In the genomic region with DNA sequence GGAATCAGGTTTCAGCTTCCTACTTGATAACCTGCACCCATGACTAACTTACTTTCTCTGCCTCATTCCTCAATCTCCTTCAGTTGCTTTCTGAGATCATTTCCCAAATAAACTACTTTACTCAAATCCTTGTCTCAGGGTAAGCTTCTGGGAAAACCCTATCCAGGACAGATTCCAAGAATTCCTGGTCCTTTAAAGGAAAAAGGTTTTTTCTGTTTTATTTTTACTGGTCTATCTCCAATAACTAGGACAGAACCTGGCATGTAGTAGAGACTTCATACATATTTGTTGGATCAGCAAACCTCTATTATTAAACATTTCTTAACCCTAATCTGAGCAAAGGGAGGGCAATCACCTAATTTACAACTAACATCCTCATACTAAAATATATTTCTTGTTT, we compare ENCODE assay signal across 24 cellular contexts.
"Had no signal": no experiment of that assay in that cellular context is flagged by ENCODE, and none has a peak within 500 bp of the region (broad histone marks: within the 10 kb centered on the region; RNA-seq: fewer than 3 reads in every experiment).

No MANE protein-coding gene starts in this region.

- DNase-seq: activated CD4-positive, alpha-beta T cell treated with anti-CD3 and anti-CD28 coated beads for 48 hours; activated CD4-positive, CD25-positive, alpha-beta regulatory T cell; activated CD8-positive, alpha-beta T cell treated with anti-CD3 and anti-CD28 coated beads, Interleukin-2, amount 10 ng/mL, durations not matched to agents 7 days and 5 days; activated naive CD4-positive, alpha-beta T cell treated with anti-CD3 and anti-CD28 coated beads, Interleukin-2, amount 10 ng/mL, durations not matched to agents 7 days and 5 days; activated naive CD8-positive, alpha-beta T cell treated with anti-CD3 and anti-CD28 coated beads, Interleukin-2, amount 50 U/mL, for 24 hours; activated T-cell treated with anti-CD3 and anti-CD28 coated beads, Interleukin-2, amount 50 U/mL, for 4 hours; body of pancreas; foreskin fibroblast; glutamatergic neuron; hypothalamus; midbrain; nephron progenitor cell; occipital lobe; posterior cingulate gyrus; retina; SK-N-SH; stimulated activated CD4-positive, alpha-beta T cell treated with anti-CD3 and anti-CD28 coated beads, Interleukin-2, amount 100 ng/mL, for 24 hours; stimulated activated naive CD4-positive, alpha-beta T cell treated with Interleukin-2 at 50 U/mL for 16 hours; substantia nigra; transverse colon; uterus had no signal

- H3K9me3 ChIP-seq: body of pancreas, SK-N-SH, uterus had no signal

- H3K36me3 ChIP-seq: transverse colon, uterus had no signal

- H3K27ac Mint-ChIP-seq: activated CD8-positive, alpha-beta T cell treated with anti-CD3 and anti-CD28 coated beads, Interleukin-2, amount 10 ng/mL, durations not matched to agents 7 days and 5 days; activated naive CD4-positive, alpha-beta T cell treated with anti-CD3 and anti-CD28 coated beads, Interleukin-2, amount 10 ng/mL, durations not matched to agents 7 days and 5 days; activated naive CD8-positive, alpha-beta T cell treated with anti-CD3 and anti-CD28 coated beads, Interleukin-2, amount 50 U/mL, for 24 hours; nephron progenitor cell; T-helper 2 cell treated with Interferon-gamma antibody and Interleukin-4, amounts not matched to agents 5 μg/mL and 100 μg/mL, for 36 hours had no signal

- H3K4me1 ChIP-seq: body of pancreas, transverse colon, uterus had no signal

- H3K27me3 Mint-ChIP-seq: activated naive CD4-positive, alpha-beta T cell treated with anti-CD3 and anti-CD28 coated beads, Interleukin-2, amount 10 ng/mL, durations not matched to agents 7 days and 5 days; activated naive CD8-positive, alpha-beta T cell treated with anti-CD3 and anti-CD28 coated beads, Interleukin-2, amount 50 U/mL, for 24 hours had no signal

- H3K9ac ChIP-seq: SK-N-SH had no signal

- H3K4me1 Mint-ChIP-seq: activated naive CD4-positive, alpha-beta T cell treated with anti-CD3 and anti-CD28 coated beads, Interleukin-2, amount 10 ng/mL, durations not matched to agents 7 days and 5 days; activated naive CD8-positive, alpha-beta T cell treated with anti-CD3 and anti-CD28 coated beads, Interleukin-2, amount 50 U/mL, for 24 hours; nephron progenitor cell had no signal

- H3K9me3 Mint-ChIP-seq: activated T-cell treated with anti-CD3 and anti-CD28 coated beads, Interleukin-2, amount 50 U/mL, for 4 hours; nephron progenitor cell had no signal

- H3K4me2 ChIP-seq: SK-N-SH had no signal

- H3K27ac ChIP-seq: body of pancreas, transverse colon, uterus had no signal

- H3K27me3 ChIP-seq: body of pancreas, transverse colon, uterus had no signal

- H3K4me3 ChIP-seq: body of pancreas, transverse colon, uterus had no signal

- ATAC-seq: activated CD8-positive, alpha-beta T cell treated with anti-CD3 and anti-CD28 coated beads, Interleukin-2, amount 10 ng/mL, durations not matched to agents 7 days and 5 days; activated naive CD8-positive, alpha-beta T cell treated with anti-CD3 and anti-CD28 coated beads, Interleukin-2, amount 50 U/mL, for 24 hours; activated T-cell treated with anti-CD3 and anti-CD28 coated beads, Interleukin-2, amount 50 U/mL, for 4 hours; body of pancreas; esophagus mucosa; left lobe of liver had no signal

- H3K4me3 Mint-ChIP-seq: activated CD8-positive, alpha-beta T cell treated with anti-CD3 and anti-CD28 coated beads, Interleukin-2, amount 10 ng/mL, durations not matched to agents 7 days and 5 days; activated naive CD4-positive, alpha-beta T cell treated with anti-CD3 and anti-CD28 coated beads, Interleukin-2, amount 10 ng/mL, durations not matched to agents 7 days and 5 days; activated naive CD8-positive, alpha-beta T cell treated with anti-CD3 and anti-CD28 coated beads, Interleukin-2, amount 50 U/mL, for 24 hours; activated T-cell treated with anti-CD3 and anti-CD28 coated beads, Interleukin-2, amount 50 U/mL, for 4 hours; nephron progenitor cell; T-helper 2 cell treated with Interferon-gamma antibody and Interleukin-4, amounts not matched to agents 5 μg/mL and 100 μg/mL, for 36 hours had no signal
